In the genomic region with DNA sequence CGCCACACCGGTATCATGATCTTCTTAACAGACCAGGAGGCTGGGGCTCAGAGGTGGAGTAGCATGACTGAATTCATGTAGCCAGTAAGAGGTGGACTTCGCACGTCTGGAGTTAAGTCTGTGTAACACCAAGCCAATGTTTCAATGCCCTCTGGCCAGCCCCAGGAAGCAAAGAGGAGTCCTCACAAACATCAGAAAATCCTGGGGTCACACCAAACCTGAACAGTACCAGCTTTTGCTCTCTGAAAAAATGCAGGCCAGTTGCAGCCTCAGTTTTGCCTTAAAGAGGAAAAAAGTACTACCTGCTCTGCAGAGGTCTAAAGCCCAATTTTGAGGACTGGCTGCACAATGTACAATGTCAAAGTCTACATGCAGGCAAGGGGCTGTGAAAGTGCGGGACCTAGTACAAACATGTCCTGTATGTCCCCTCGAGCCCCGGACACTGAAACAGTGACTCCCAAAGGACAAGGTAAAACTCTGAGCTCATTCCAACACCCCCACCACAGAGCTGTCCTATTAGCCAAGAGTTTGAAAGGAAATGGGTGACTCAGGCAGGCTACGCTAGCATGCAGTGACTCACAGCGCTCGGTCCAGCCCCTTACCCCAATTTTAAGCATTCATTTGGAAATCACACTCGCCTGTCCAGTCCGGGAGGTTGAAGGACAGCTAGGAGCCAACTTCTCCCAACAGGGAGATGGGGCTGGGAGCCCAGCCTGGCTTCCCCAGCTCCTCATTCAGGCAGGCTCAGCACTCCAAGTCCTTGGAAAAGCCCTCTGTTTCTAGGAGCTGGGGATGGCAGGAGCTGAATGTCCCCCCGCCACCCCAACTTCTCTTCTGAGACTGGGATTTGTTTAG, we compare ENCODE assay signal across 8 cellular contexts. TPM values are rescaled to one million over a fixed set of nuclear protein-coding genes. Genes with fewer than 3 reads are reported as not detected.
DNase-seq lines count a peak whose midpoint lies in the region; ATAC-seq and TF ChIP-seq lines count a peak whose summit lies in the region.

No MANE protein-coding gene starts in this region.

- H3K27ac Mint-ChIP-seq in activated naive CD4-positive, alpha-beta T cell treated with anti-CD3 and anti-CD28 coated beads for 36 hours, result no peak overlapping the region

- TF ChIP-seq CTCF in foreskin keratinocyte (conservative IDR thresholded peaks at IDR 0.05), result peak; percentile 3

- no peaks in the 10 kb centered on the region for H3K9me3 Mint-ChIP-seq in activated naive CD4-positive, alpha-beta T cell treated with anti-CD3 and anti-CD28 coated beads for 36 hours

- H3K36me3 ChIP-seq in rectal smooth muscle tissue (ENCODE audit: control insufficient read depth, insufficient read depth, low read length), result no peaks in the 10 kb centered on the region

- H3K27me3 ChIP-seq in foreskin keratinocyte (no peaks in the 10 kb centered on the region), rectal smooth muscle tissue (ENCODE audit: control insufficient read depth, insufficient read depth, low read length) (no peaks in the 10 kb centered on the region)

- peaks cover 5% of the 10 kb centered on the region for H3K36me3 Mint-ChIP-seq in activated naive CD4-positive, alpha-beta T cell treated with anti-CD3 and anti-CD28 coated beads for 36 hours (ENCODE audit: low read depth)

- CTCF ChIA-PET in activated naive CD4-positive, alpha-beta T cell treated with anti-CD3 and anti-CD28 coated beads for 36 hours (lab: Charles Lee), result interaction anchor here (0.7 kb wide), 1 partner anchor 93 kb away, joined by 3 read pairs; no protein-coding TSS in a partner anchor

- H3K27ac ChIP-seq in foreskin keratinocyte (peak overlapping the region; percentile 37), rectal smooth muscle tissue (ENCODE audit: low read depth, low read length) (peak overlapping the region; percentile 96)

- peaks cover 36% of the 10 kb centered on the region for H3K4me1 Mint-ChIP-seq in activated naive CD4-positive, alpha-beta T cell treated with anti-CD3 and anti-CD28 coated beads for 36 hours (ENCODE audit: low read depth)

- peak overlapping the region; percentile 79 for H3K4me3 ChIP-seq in rectal smooth muscle tissue (ENCODE audit: low read length)

- H3K9ac ChIP-seq in rectal smooth muscle tissue (ENCODE audit: low read length), result no peak overlapping the region

- intact Hi-C loops in activated naive CD4-positive, alpha-beta T cell treated with anti-CD3 and anti-CD28 coated beads for 36 hours (cut with micrococcal nuclease), result no loop called here

- H3K4me1 ChIP-seq in foreskin keratinocyte (peaks cover 62% of the 10 kb centered on the region), rectal smooth muscle tissue (ENCODE audit: control insufficient read depth, insufficient read depth, low read length) (peaks cover 55% of the 10 kb centered on the region)

- DNase-seq in activated naive CD4-positive, alpha-beta T cell treated with anti-CD3 and anti-CD28 coated beads for 36 hours, result peak; percentile 37
- no peak for DNase-seq in activated naive CD4-positive, alpha-beta T cell treated with anti-CD3 and anti-CD28 coated beads, Interleukin-2, amount 50 U/mL, for 16 hours
- DNase-seq in SW480 (ENCODE audit: low spot score) (peak; percentile 92), foreskin keratinocyte (peak in 1 of 2 donors; percentile 80), NCI-H128 (lab: John Stamatoyannopoulos, UW; ENCODE audit: unreplicated experiment) (no peak), T-helper 9 cell (no peak)

- H3K4me3 Mint-ChIP-seq in activated naive CD4-positive, alpha-beta T cell treated with anti-CD3 and anti-CD28 coated beads for 36 hours, result no peak overlapping the region

- ATAC-seq in foreskin keratinocyte, result peak; percentile 66
- no peak for ATAC-seq in GM21360 (IDR thresholded peaks at IDR 0.05; ENCODE audit: unreplicated experiment)

- H3K27me3 Mint-ChIP-seq in activated naive CD4-positive, alpha-beta T cell treated with anti-CD3 and anti-CD28 coated beads for 36 hours (ENCODE audit: low read depth), result no peaks in the 10 kb centered on the region

RNA-seq across cellular contexts. Expression of a gene that starts 4.1 kb away (rescaled TPM):
- total RNA-seq in activated naive CD4-positive, alpha-beta T cell treated with anti-CD3 and anti-CD28 coated beads for 36 hours, result 10 to 100 TPM; 28.4 to 31.4 TPM
- 169 and 187 TPM in 2 replicates for total RNA-seq in foreskin keratinocyte
- polyA plus RNA-seq in foreskin keratinocyte, result 136 and 143 TPM in 2 replicates

RNA-seq across cellular contexts. Expression of a gene that starts 18.9 kb away (rescaled TPM):
- 10 to 100 TPM; 24.0 to 26.0 TPM for total RNA-seq in activated naive CD4-positive, alpha-beta T cell treated with anti-CD3 and anti-CD28 coated beads for 36 hours
- total RNA-seq in foreskin keratinocyte, result 18.0 and 18.7 TPM in 2 replicates
- 19.8 and 20.3 TPM in 2 replicates for polyA plus RNA-seq in foreskin keratinocyte

RNA-seq across cellular contexts. Expression of a gene that starts 34.0 kb away (rescaled TPM):
- total RNA-seq in activated naive CD4-positive, alpha-beta T cell treated with anti-CD3 and anti-CD28 coated beads for 36 hours, result 1 to 10 TPM in 1 of 2 experiments, under 1 TPM in 1; 0.59 to 1.0 TPM
- total RNA-seq in foreskin keratinocyte, result not detected in 2 replicates
- not detected in 2 replicates for polyA plus RNA-seq in foreskin keratinocyte

RNA-seq across cellular contexts. Expression of a gene that starts 36.0 kb away (rescaled TPM):
- total RNA-seq in activated naive CD4-positive, alpha-beta T cell treated with anti-CD3 and anti-CD28 coated beads for 36 hours, result 1 to 10 TPM; 1.0 to 1.5 TPM
- 0.10 TPM in 1 of 2 replicates, not detected in the other for total RNA-seq in foreskin keratinocyte
- polyA plus RNA-seq in foreskin keratinocyte, result 0.02 and 0.06 TPM in 2 replicates

RNA-seq across cellular contexts. Expression of a gene that starts 37.5 kb away (rescaled TPM):
- total RNA-seq in activated naive CD4-positive, alpha-beta T cell treated with anti-CD3 and anti-CD28 coated beads for 36 hours, result not detected
- total RNA-seq in foreskin keratinocyte, result not detected in 2 replicates
- not detected in 2 replicates for polyA plus RNA-seq in foreskin keratinocyte

Comparison
In these comparisons a context has a peak if more than half of its experiments do, and no peak if none do; other contexts are left out.
1. DNase-seq: peak in activated naive CD4-positive, alpha-beta T cell treated with anti-CD3 and anti-CD28 coated beads for 36 hours (single experiment) and SW480 (single experiment); none in activated naive CD4-positive, alpha-beta T cell treated with anti-CD3 and anti-CD28 coated beads, Interleukin-2, amount 50 U/mL, for 16 hours (single experiment), NCI-H128 (single experiment) and T-helper 9 cell (single experiment).